Comparison of ENCODE assay signal across 8 cellular contexts in genomic region chr2:179936654-179937053, GRCh38.
A peak's percentile ranks its signal among the peaks of the same experiment; 100 is the strongest.
DNase-seq lines count a peak whose midpoint lies in the region; ATAC-seq and TF ChIP-seq lines count a peak whose summit lies in the region.

No MANE protein-coding gene starts in this region.

- no peak for TF ChIP-seq POLR2A in erythroblast (IDR thresholded peaks at IDR 0.05; ENCODE audit: low read length)

- ATAC-seq in GM19463 (IDR thresholded peaks at IDR 0.05; ENCODE audit: unreplicated experiment): peak; percentile 51

- DNase-seq in CD1c-positive myeloid dendritic cell (ENCODE audit: extremely low spot score) (peak; percentile 3), OCI-M1 (lab: John Stamatoyannopoulos, UW) (peak; percentile 21), erythroblast (lab: John Stamatoyannopoulos, UW) (peak; percentile 51 to 65), GM19238 (ENCODE audit: insufficient read length, low spot score) (no peak), NCI-H1105 treated with DMSO at 0.1 percent for 48 hours (lab: John Stamatoyannopoulos, UW) (no peak), C1 segment of cervical spinal cord (lab: John Stamatoyannopoulos, UW) (no peak)
- peak; percentile 15 to 24 for DNase-seq in stimulated activated CD4-positive, alpha-beta T cell treated with anti-CD3 and anti-CD28 coated beads, Interleukin-2, amount 100 ng/mL, for 48 hours

Comparison
In these comparisons a context has a peak if more than half of its experiments do, and no peak if none do; other contexts are left out.
1. DNase-seq: peak in CD1c-positive myeloid dendritic cell (single experiment), OCI-M1 (single experiment), erythroblast (2 of 2) and stimulated activated CD4-positive, alpha-beta T cell treated with anti-CD3 and anti-CD28 coated beads, Interleukin-2, amount 100 ng/mL, for 48 hours (2 of 2); none in GM19238 (single experiment), NCI-H1105 treated with DMSO at 0.1 percent for 48 hours (single experiment) and C1 segment of cervical spinal cord (0 of 14).